In the genomic region with DNA sequence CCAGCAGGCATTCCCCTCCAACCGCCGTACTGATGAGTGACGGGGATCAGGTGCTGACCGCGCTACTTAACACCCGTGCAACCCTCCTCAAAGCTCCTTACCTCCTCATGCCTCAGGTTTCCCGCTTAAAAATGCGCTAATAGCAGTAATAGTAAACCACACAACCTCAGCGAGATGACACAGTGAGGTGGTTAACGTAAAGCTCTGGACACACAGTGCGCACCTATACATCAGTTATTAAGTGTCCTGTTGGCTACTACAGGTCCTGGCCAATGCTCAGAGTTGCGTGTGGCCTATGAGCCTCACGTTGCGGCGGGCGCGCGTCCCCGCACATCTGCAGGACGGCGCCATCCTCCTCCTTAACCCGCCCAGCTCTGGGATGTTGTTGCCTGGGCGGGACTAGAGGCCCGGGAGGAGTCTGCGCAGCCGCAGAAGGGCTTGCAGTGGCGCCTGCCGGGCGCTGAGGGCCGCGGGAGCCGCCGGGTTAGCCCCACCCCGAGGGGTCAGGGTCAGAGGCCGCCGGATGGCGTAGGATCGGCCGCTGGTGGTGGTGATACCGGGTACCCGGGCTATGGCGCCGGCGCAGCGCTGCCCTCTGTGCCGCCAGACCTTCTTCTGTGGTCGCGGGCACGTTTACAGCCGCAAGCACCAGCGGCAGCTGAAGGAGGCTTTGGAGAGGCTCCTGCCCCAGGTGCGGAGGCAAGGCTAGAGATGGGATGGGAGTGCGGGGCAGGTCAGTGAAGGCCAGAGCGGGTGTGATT, we compare ENCODE assay signal across 8 cellular contexts. TPM values are rescaled to one million over a fixed set of nuclear protein-coding genes. Genes with fewer than 3 reads are reported as not detected.
A peak's percentile ranks its signal among the peaks of the same experiment; 100 is the strongest.
DNase-seq lines count a peak whose midpoint lies in the region; ATAC-seq and TF ChIP-seq lines count a peak whose summit lies in the region.

A gene with protein sequence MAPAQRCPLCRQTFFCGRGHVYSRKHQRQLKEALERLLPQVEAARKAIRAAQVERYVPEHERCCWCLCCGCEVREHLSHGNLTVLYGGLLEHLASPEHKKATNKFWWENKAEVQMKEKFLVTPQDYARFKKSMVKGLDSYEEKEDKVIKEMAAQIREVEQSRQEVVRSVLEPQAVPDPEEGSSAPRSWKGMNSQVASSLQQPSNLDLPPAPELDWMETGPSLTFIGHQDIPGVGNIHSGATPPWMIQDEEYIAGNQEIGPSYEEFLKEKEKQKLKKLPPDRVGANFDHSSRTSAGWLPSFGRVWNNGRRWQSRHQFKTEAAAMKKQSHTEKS (plus strand): TSS at position 512 of the 761 bp plus-strand sequence. CDS start 60 bp downstream, at position 572.

- no peak within 1 kb of the TSS for H2BK12ac ChIP-seq in H9 (ENCODE audit: insufficient read length, low read depth, low read length)

- H3K27ac ChIP-seq in H9 (ENCODE audit: insufficient read length, low read depth, low read length): peak within 1 kb of the TSS; percentile 41

- peak within 1 kb of the TSS; percentile 40 for H4K5ac ChIP-seq in H9 (ENCODE audit: insufficient read length, low read depth, low read length)

- H3K9ac ChIP-seq in ES-I3 (ENCODE audit: low read depth, low read length) (peak within 1 kb of the TSS; percentile 88), H9 (ENCODE audit: extremely low read depth, insufficient read length, low read length) (peak within 1 kb of the TSS; percentile 81)

- H3K4me1 Mint-ChIP-seq in H9: peaks cover 17 to 18% of the 10 kb centered on the region in 2 experiments
- peaks cover 42% of the 10 kb centered on the region for H3K4me1 Mint-ChIP-seq in nephron progenitor cell
- H3K4me1 Mint-ChIP-seq in stimulated activated naive CD8-positive, alpha-beta T cell treated with anti-CD3 and anti-CD28 coated beads, Interleukin-15, amount 100 ng/mL, for 72 hours: peaks cover 48% of the 10 kb centered on the region

- H2BK5ac ChIP-seq in H9 (ENCODE audit: insufficient read length, low read length): no peak within 1 kb of the TSS

- H3K27me3 Mint-ChIP-seq in H9 (ENCODE audit: low read depth) (no peaks in the 10 kb centered on the region), nephron progenitor cell (ENCODE audit: low read depth, poor library complexity) (peaks cover 5% of the 10 kb centered on the region)
- no peaks in the 10 kb centered on the region for H3K27me3 Mint-ChIP-seq in stimulated activated naive CD8-positive, alpha-beta T cell treated with anti-CD3 and anti-CD28 coated beads, Interleukin-15, amount 100 ng/mL, for 72 hours

- no peak within 1 kb of the TSS for H3K23ac ChIP-seq in H9 (ENCODE audit: insufficient read length, low read depth, low read length)

- H3K79me2 ChIP-seq in H9 (ENCODE audit: insufficient read depth, low read length): no peaks in the 10 kb centered on the region; the same call in 1 of the 2 replicates

- no peak within 1 kb of the TSS for H2AFZ ChIP-seq in H9 (ENCODE audit: low read length)

- no peak within 1 kb of the TSS for H3K56ac ChIP-seq in H9 (ENCODE audit: insufficient read length, low read depth, low read length)

- no CpG with 5 or more reads among the region's 54 CpGs for WGBS in H9 (ENCODE audit: extremely low coverage, insufficient read length, low lambda C conversion rate)

- H3T11ph ChIP-seq in H9 (ENCODE audit: low read length): no peak within 1 kb of the TSS

- H3K14ac ChIP-seq in H9 (ENCODE audit: insufficient read depth, low read length): peak within 1 kb of the TSS; percentile 42

- H4K91ac ChIP-seq in H9 (ENCODE audit: insufficient read length, low read depth, low read length): no peak within 1 kb of the TSS

- H3K4ac ChIP-seq in H9 (ENCODE audit: low read depth, low read length): no peak within 1 kb of the TSS

- H3K23me2 ChIP-seq in H9 (ENCODE audit: insufficient read length, low read depth, low read length, poor library complexity, severe bottlenecking): peaks cover 11% of the 10 kb centered on the region

- peak within 1 kb of the TSS; percentile 68 for H3K4me2 ChIP-seq in H9 (ENCODE audit: insufficient read depth, insufficient read length, low read length)

- H4K20me1 ChIP-seq in H9 (ENCODE audit: control insufficient read depth, insufficient read depth, insufficient read length): no peaks in the 10 kb centered on the region

- H3K27ac Mint-ChIP-seq in H9 (peak within 1 kb of the TSS; percentile 87 to 98 (median 98)), nephron progenitor cell (peak within 1 kb of the TSS; percentile 98)
- H3K27ac Mint-ChIP-seq in stimulated activated naive CD8-positive, alpha-beta T cell treated with anti-CD3 and anti-CD28 coated beads, Interleukin-15, amount 100 ng/mL, for 72 hours: peak within 1 kb of the TSS; percentile 99 to 100

- H3K4me1 ChIP-seq in ES-I3 (ENCODE audit: insufficient read depth, low read length) (peaks cover 10% of the 10 kb centered on the region; the same call in 1 of the 2 replicates), H9 (ENCODE audit: insufficient read depth, low read length) (no peaks in the 10 kb centered on the region)

- DNase-seq in H9: peak; percentile 96
- peak; percentile 89 for DNase-seq in M059J (ENCODE audit: low read depth)
- peak; percentile 99 for DNase-seq in activated effector memory CD4-positive, alpha-beta T cell treated with anti-CD3 and anti-CD28 coated beads, Interleukin-2, amount 50 U/mL, for 16 hours
- DNase-seq in fibroblast of the conjunctiva (ENCODE audit: low read depth): peak; percentile 83
- peak; percentile 98 for DNase-seq in nephron progenitor cell
- peak; percentile 95 to 97 for DNase-seq in stimulated activated naive CD8-positive, alpha-beta T cell treated with anti-CD3 and anti-CD28 coated beads, Interleukin-15, amount 100 ng/mL, for 72 hours

- no peak within 1 kb of the TSS for H2BK120ac ChIP-seq in H9 (ENCODE audit: low read depth, low read length, poor library complexity, severe bottlenecking)

- H3K9me3 Mint-ChIP-seq in H9 (peaks cover 3 to 6% of the 10 kb centered on the region in 2 experiments; a peak in 3 of 5 replicates), nephron progenitor cell (peaks cover 13% of the 10 kb centered on the region)
- H3K9me3 Mint-ChIP-seq in stimulated activated naive CD8-positive, alpha-beta T cell treated with anti-CD3 and anti-CD28 coated beads, Interleukin-15, amount 100 ng/mL, for 72 hours: no peaks in the 10 kb centered on the region

- no peaks in the 10 kb centered on the region for H3K27me3 ChIP-seq in H9 (ENCODE audit: insufficient read depth, low read length)

- no peak within 1 kb of the TSS for H2BK15ac ChIP-seq in H9 (ENCODE audit: low read depth, low read length)

- H3K36me3 ChIP-seq in ES-I3 (ENCODE audit: insufficient read depth, low read length): peaks cover 15% of the 10 kb centered on the region

- TF ChIP-seq CTCF in H9 (conservative IDR thresholded peaks at IDR 0.05) (no peak), nephron progenitor cell (IDR thresholded peaks at IDR 0.05) (no peak)

- H2AK5ac ChIP-seq in H9 (ENCODE audit: insufficient read length, low read length): no peak within 1 kb of the TSS

- peak; percentile 100 for TF ChIP-seq POLR2A in Raji (IDR thresholded peaks at IDR 0.05; ENCODE audit: insufficient read depth, low read depth, low read length)

- H3K9me3 ChIP-seq in ES-I3 (ENCODE audit: control insufficient read depth, insufficient read depth, low read length) (no peaks in the 10 kb centered on the region), H9 (ENCODE audit: control insufficient read depth, low read depth, low read length) (no peaks in the 10 kb centered on the region)

- peak; percentile 95 for ATAC-seq in stimulated activated naive CD8-positive, alpha-beta T cell treated with anti-CD3 and anti-CD28 coated beads, Interleukin-15, amount 100 ng/mL, for 72 hours

- H4K8ac ChIP-seq in H9 (replicated peaks; ENCODE audit: insufficient read length, low read depth, low read length): no peak within 1 kb of the TSS

- H3K18ac ChIP-seq in H9 (ENCODE audit: insufficient read length, low read depth, low read length): peak within 1 kb of the TSS; percentile 23

- H3K36me3 Mint-ChIP-seq in H9 (ENCODE audit: insufficient read depth in 1 of 3, low read depth in 3 of 3) (peaks cover 29 to 71% (median 54%) of the 10 kb centered on the region in 3 experiments), nephron progenitor cell (ENCODE audit: low read depth) (peaks cover 46% of the 10 kb centered on the region)

- no peaks in the 10 kb centered on the region for H3K79me1 ChIP-seq in H9 (ENCODE audit: insufficient read depth, low read depth, low read length, poor library complexity, severe bottlenecking)

- peak within 1 kb of the TSS; percentile 95 to 99 for H3K4me3 Mint-ChIP-seq in H9
- H3K4me3 Mint-ChIP-seq in nephron progenitor cell: peak within 1 kb of the TSS; percentile 97
- H3K4me3 Mint-ChIP-seq in stimulated activated naive CD8-positive, alpha-beta T cell treated with anti-CD3 and anti-CD28 coated beads, Interleukin-15, amount 100 ng/mL, for 72 hours: peak within 1 kb of the TSS; percentile 99 to 100

- H2BK20ac ChIP-seq in H9 (ENCODE audit: low read depth, low read length, poor library complexity, severe bottlenecking): no peak within 1 kb of the TSS

RNA-seq across cellular contexts. Expression of the gene that starts here (rescaled TPM):
- total RNA-seq in H9 (2021): 51.2 and 55.2 TPM in 2 replicates
- 12.8 and 16.3 TPM in 2 replicates for total RNA-seq in M059J (2014; rRNA removed; shearing (Covaris generic))

Comparison
In these comparisons a context has a peak if more than half of its experiments do, and no peak if none do; other contexts are left out.
1. Peak in every context shown above with its lines: DNase-seq, ATAC-seq and H3K27ac ChIP-seq.